Comparison of ENCODE assay signal across 1 cellular context in the genomic region with DNA sequence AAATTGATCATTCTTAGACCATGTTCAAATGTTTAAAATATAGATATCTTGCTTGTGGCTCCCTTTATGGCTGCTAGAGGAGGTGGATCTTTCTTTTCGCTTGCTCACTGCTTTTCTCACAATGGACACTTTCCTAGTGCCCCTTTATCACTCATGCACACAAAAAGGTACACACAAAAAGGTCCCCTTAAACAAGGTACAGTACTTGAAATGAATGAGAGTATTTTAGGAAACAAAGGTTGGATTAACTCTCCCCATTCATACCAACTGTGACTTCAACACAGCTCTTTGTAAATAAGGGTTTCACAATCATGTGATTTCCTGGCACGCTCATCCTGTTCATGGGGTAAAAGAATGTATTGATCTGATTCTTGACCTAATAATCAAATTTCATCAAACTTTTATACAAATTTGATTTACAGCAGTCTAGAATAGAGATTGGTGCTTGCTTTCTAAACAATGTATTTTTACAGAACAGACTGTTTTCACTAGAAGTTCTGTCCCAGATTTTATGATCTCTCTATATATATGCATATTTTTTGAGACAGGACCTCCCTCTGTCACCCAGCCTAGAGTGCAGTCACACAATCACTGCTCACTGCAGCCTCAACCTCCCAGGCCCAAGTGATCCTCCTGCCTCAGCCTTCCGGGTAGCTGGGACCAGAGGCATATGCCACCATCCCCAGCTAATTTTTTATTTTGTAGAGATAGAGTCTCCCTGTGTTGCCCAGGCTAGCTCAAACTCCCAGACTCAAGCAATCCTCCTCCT.
TF ChIP-seq lines count a peak whose summit lies in the region.

No MANE protein-coding gene starts in this region.

TF ChIP-seq in HepG2, 621 proteins besides CTCF, POLR2A, EP300 and RAD21 (continued from another document and continues in another):
- TF ChIP-seq, protein P1, sequence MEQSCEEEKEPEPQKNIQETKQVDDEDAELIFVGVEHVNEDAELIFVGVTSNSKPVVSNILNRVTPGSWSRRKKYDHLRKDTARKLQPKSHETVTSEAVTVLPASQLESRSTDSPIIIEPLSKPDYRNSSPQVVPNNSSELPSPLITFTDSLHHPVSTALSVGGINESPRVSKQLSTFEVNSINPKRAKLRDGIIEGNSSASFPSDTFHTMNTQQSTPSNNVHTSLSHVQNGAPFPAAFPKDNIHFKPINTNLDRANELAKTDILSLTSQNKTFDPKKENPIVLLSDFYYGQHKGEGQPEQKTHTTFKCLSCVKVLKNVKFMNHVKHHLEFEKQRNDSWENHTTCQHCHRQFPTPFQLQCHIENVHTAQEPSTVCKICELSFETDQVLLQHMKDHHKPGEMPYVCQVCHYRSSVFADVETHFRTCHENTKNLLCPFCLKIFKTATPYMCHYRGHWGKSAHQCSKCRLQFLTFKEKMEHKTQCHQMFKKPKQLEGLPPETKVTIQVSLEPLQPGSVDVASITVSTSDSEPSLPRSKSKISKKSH (CRISPR knock-in tag; IDR thresholded peaks at IDR 0.05; ENCODE audit: borderline replicate concordance), result no peak
- no peak for TF ChIP-seq ZC3H4 (CRISPR knock-in tag; IDR thresholded peaks at IDR 0.05; ENCODE audit: borderline replicate concordance)
- no peak for TF ChIP-seq ZNF883 (CRISPR knock-in tag; IDR thresholded peaks at IDR 0.05; ENCODE audit: not compliant biosample characterization)
- TF ChIP-seq ADNP (CRISPR knock-in tag; IDR thresholded peaks at IDR 0.05), result no peak
- no peak for TF ChIP-seq ZNF841 (CRISPR knock-in tag; IDR thresholded peaks at IDR 0.05; ENCODE audit: borderline replicate concordance)
- TF ChIP-seq, protein P2, sequence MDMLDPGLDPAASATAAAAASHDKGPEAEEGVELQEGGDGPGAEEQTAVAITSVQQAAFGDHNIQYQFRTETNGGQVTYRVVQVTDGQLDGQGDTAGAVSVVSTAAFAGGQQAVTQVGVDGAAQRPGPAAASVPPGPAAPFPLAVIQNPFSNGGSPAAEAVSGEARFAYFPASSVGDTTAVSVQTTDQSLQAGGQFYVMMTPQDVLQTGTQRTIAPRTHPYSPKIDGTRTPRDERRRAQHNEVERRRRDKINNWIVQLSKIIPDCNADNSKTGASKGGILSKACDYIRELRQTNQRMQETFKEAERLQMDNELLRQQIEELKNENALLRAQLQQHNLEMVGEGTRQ (IDR thresholded peaks at IDR 0.05; ENCODE audit: low read depth, low read length), result no peak
- TF ChIP-seq, protein P2 (CRISPR knock-in tag; IDR thresholded peaks at IDR 0.05; ENCODE audit: borderline replicate concordance), result no peak
- TF ChIP-seq ZNF773 (CRISPR knock-in tag; IDR thresholded peaks at IDR 0.05; ENCODE audit: borderline replicate concordance), result no peak
- TF ChIP-seq ZFY (CRISPR knock-in tag; IDR thresholded peaks at IDR 0.05), result no peak
- no peak for TF ChIP-seq GTF3A (CRISPR knock-in tag; conservative IDR thresholded peaks at IDR 0.05)
- TF ChIP-seq, protein P3, sequence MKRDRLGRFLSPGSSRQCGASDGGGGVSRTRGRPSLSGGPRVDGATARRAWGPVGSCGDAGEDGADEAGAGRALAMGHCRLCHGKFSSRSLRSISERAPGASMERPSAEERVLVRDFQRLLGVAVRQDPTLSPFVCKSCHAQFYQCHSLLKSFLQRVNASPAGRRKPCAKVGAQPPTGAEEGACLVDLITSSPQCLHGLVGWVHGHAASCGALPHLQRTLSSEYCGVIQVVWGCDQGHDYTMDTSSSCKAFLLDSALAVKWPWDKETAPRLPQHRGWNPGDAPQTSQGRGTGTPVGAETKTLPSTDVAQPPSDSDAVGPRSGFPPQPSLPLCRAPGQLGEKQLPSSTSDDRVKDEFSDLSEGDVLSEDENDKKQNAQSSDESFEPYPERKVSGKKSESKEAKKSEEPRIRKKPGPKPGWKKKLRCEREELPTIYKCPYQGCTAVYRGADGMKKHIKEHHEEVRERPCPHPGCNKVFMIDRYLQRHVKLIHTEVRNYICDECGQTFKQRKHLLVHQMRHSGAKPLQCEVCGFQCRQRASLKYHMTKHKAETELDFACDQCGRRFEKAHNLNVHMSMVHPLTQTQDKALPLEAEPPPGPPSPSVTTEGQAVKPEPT (CRISPR knock-in tag; IDR thresholded peaks at IDR 0.05; ENCODE audit: low read depth), result no peak
- TF ChIP-seq, protein P4, sequence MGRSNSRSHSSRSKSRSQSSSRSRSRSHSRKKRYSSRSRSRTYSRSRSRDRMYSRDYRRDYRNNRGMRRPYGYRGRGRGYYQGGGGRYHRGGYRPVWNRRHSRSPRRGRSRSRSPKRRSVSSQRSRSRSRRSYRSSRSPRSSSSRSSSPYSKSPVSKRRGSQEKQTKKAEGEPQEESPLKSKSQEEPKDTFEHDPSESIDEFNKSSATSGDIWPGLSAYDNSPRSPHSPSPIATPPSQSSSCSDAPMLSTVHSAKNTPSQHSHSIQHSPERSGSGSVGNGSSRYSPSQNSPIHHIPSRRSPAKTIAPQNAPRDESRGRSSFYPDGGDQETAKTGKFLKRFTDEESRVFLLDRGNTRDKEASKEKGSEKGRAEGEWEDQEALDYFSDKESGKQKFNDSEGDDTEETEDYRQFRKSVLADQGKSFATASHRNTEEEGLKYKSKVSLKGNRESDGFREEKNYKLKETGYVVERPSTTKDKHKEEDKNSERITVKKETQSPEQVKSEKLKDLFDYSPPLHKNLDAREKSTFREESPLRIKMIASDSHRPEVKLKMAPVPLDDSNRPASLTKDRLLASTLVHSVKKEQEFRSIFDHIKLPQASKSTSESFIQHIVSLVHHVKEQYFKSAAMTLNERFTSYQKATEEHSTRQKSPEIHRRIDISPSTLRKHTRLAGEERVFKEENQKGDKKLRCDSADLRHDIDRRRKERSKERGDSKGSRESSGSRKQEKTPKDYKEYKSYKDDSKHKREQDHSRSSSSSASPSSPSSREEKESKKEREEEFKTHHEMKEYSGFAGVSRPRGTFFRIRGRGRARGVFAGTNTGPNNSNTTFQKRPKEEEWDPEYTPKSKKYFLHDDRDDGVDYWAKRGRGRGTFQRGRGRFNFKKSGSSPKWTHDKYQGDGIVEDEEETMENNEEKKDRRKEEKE (IDR thresholded peaks at IDR 0.05), result no peak
- no peak for TF ChIP-seq PAWR (CRISPR knock-in tag; IDR thresholded peaks at IDR 0.05; ENCODE audit: borderline replicate concordance)
- peak; percentile 89 for TF ChIP-seq ELF3 (CRISPR knock-in tag; IDR thresholded peaks at IDR 0.05)
- TF ChIP-seq ESRRA (CRISPR knock-in tag; IDR thresholded peaks at IDR 0.05; ENCODE audit: low read depth), result no peak
- TF ChIP-seq CENPX (CRISPR knock-in tag; IDR thresholded peaks at IDR 0.05), result no peak
- TF ChIP-seq ZSCAN30 (CRISPR knock-in tag; IDR thresholded peaks at IDR 0.05), result no peak
- TF ChIP-seq SOX6 (IDR thresholded peaks at IDR 0.05), result no peak
- peak; percentile 98 for TF ChIP-seq SOX6 (CRISPR knock-in tag; IDR thresholded peaks at IDR 0.05)
- no peak for TF ChIP-seq ZNF3 (CRISPR knock-in tag; IDR thresholded peaks at IDR 0.05)
- TF ChIP-seq, protein P5, sequence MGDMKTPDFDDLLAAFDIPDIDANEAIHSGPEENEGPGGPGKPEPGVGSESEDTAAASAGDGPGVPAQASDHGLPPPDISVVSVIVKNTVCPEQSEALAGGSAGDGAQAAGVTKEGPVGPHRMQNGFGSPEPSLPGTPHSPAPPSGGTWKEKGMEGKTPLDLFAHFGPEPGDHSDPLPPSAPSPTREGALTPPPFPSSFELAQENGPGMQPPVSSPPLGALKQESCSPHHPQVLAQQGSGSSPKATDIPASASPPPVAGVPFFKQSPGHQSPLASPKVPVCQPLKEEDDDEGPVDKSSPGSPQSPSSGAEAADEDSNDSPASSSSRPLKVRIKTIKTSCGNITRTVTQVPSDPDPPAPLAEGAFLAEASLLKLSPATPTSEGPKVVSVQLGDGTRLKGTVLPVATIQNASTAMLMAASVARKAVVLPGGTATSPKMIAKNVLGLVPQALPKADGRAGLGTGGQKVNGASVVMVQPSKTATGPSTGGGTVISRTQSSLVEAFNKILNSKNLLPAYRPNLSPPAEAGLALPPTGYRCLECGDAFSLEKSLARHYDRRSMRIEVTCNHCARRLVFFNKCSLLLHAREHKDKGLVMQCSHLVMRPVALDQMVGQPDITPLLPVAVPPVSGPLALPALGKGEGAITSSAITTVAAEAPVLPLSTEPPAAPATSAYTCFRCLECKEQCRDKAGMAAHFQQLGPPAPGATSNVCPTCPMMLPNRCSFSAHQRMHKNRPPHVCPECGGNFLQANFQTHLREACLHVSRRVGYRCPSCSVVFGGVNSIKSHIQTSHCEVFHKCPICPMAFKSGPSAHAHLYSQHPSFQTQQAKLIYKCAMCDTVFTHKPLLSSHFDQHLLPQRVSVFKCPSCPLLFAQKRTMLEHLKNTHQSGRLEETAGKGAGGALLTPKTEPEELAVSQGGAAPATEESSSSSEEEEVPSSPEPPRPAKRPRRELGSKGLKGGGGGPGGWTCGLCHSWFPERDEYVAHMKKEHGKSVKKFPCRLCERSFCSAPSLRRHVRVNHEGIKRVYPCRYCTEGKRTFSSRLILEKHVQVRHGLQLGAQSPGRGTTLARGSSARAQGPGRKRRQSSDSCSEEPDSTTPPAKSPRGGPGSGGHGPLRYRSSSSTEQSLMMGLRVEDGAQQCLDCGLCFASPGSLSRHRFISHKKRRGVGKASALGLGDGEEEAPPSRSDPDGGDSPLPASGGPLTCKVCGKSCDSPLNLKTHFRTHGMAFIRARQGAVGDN (CRISPR knock-in tag; IDR thresholded peaks at IDR 0.05), result no peak
- TF ChIP-seq SP5 (CRISPR knock-in tag; IDR thresholded peaks at IDR 0.05; ENCODE audit: borderline replicate concordance, low read depth), result peak; percentile 59; the same call in 1 of the 2 replicates
- TF ChIP-seq MLLT10 (CRISPR knock-in tag; IDR thresholded peaks at IDR 0.05), result no peak
- no peak for TF ChIP-seq HES4 (CRISPR knock-in tag; IDR thresholded peaks at IDR 0.05; ENCODE audit: borderline replicate concordance)
- no peak for TF ChIP-seq RXRA (CRISPR knock-in tag; IDR thresholded peaks at IDR 0.05)
- TF ChIP-seq TBL1XR1 (IDR thresholded peaks at IDR 0.05; ENCODE audit: borderline replicate concordance, low read length, partially characterized antibody), result no peak
- TF ChIP-seq TSC22D2 (CRISPR knock-in tag; IDR thresholded peaks at IDR 0.05; ENCODE audit: borderline replicate concordance), result 0 out of 2 replicates have a peak, but pooled peaks have one; percentile 11
- TF ChIP-seq, protein P6, sequence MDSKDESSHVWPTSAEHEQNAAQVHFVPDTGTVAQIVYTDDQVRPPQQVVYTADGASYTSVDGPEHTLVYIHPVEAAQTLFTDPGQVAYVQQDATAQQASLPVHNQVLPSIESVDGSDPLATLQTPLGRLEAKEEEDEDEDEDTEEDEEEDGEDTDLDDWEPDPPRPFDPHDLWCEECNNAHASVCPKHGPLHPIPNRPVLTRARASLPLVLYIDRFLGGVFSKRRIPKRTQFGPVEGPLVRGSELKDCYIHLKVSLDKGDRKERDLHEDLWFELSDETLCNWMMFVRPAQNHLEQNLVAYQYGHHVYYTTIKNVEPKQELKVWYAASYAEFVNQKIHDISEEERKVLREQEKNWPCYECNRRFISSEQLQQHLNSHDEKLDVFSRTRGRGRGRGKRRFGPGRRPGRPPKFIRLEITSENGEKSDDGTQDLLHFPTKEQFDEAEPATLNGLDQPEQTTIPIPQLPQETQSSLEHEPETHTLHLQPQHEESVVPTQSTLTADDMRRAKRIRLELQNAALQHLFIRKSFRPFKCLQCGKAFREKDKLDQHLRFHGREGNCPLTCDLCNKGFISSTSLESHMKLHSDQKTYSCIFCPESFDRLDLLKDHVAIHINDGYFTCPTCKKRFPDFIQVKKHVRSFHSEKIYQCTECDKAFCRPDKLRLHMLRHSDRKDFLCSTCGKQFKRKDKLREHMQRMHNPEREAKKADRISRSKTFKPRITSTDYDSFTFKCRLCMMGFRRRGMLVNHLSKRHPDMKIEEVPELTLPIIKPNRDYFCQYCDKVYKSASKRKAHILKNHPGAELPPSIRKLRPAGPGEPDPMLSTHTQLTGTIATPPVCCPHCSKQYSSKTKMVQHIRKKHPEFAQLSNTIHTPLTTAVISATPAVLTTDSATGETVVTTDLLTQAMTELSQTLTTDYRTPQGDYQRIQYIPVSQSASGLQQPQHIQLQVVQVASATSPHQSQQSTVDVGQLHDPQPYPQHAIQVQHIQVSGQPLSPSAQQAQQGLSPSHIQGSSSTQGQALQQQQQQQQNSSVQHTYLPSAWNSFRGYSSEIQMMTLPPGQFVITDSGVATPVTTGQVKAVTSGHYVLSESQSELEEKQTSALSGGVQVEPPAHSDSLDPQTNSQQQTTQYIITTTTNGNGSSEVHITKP (CRISPR knock-in tag; IDR thresholded peaks at IDR 0.05; ENCODE audit: low read depth), result no peak
- TF ChIP-seq, protein P7, sequence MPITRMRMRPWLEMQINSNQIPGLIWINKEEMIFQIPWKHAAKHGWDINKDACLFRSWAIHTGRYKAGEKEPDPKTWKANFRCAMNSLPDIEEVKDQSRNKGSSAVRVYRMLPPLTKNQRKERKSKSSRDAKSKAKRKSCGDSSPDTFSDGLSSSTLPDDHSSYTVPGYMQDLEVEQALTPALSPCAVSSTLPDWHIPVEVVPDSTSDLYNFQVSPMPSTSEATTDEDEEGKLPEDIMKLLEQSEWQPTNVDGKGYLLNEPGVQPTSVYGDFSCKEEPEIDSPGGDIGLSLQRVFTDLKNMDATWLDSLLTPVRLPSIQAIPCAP (CRISPR knock-in tag; IDR thresholded peaks at IDR 0.05; ENCODE audit: low read depth), result no peak
- TF ChIP-seq HMG20B (CRISPR knock-in tag; conservative IDR thresholded peaks at IDR 0.05), result peak; percentile 67
- TF ChIP-seq ZMAT3 (CRISPR knock-in tag; conservative IDR thresholded peaks at IDR 0.05), result no peak
- TF ChIP-seq RNF2 (conservative IDR thresholded peaks at IDR 0.05; ENCODE audit: low read depth), result no peak
- TF ChIP-seq AGO1 (IDR thresholded peaks at IDR 0.05; ENCODE audit: low read depth, low read length, poor library complexity, severe bottlenecking), result no peak
- no peak for TF ChIP-seq CREB1 (IDR thresholded peaks at IDR 0.05)
- TF ChIP-seq CREB1 (CRISPR knock-in tag; IDR thresholded peaks at IDR 0.05), result peak; percentile 63
- no peak for TF ChIP-seq ZBTB42 (CRISPR knock-in tag; IDR thresholded peaks at IDR 0.05)
- no peak for TF ChIP-seq ZNF253 (CRISPR knock-in tag; IDR thresholded peaks at IDR 0.05; ENCODE audit: borderline replicate concordance)
- TF ChIP-seq, protein P8, sequence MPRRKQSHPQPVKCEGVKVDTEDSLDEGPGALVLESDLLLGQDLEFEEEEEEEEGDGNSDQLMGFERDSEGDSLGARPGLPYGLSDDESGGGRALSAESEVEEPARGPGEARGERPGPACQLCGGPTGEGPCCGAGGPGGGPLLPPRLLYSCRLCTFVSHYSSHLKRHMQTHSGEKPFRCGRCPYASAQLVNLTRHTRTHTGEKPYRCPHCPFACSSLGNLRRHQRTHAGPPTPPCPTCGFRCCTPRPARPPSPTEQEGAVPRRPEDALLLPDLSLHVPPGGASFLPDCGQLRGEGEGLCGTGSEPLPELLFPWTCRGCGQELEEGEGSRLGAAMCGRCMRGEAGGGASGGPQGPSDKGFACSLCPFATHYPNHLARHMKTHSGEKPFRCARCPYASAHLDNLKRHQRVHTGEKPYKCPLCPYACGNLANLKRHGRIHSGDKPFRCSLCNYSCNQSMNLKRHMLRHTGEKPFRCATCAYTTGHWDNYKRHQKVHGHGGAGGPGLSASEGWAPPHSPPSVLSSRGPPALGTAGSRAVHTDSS (CRISPR knock-in tag; conservative IDR thresholded peaks at IDR 0.05), result no peak
